In the genomic region with DNA sequence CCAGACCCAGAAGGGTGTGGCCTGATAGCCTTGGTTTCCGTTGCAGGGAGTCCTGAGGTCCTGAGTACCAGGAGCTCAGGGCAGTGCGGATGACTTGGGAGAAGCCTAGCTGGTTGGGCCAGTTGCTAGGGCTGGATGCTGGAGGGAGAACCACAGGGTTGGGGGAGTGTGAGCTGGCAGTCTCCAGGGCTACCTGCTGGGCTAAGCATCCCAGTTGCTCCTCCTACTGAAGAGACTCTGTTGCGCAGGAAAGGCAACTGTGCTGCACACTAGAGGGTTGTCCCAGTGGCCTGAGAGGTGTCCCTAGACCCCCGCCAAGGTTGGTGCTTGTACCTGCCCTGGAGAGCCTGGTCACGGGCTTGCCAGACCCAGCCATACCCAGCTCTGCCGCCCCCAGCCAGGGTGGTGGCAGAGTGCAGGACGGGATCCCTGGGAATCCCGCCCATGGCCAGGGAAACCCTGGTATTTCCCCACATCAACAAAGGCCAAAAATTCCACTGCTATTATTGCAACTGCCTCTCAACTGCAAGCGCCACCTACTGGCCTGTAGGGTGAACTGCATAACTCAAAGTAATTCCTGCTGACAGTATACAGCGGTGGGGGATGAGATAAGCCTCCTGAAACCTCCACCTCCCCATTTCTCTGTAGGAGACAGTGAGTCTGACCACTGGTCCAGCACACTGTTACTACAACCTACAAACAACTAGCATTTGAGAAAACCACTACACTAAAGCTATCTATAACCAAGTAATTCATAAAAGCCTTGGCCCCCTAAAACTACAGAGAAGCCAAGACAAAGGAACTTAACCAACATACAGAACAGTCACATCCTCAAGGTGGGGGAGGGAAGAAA, we compare ENCODE assay signal across 8 cellular contexts.
DNase-seq lines count a peak whose midpoint lies in the region; ATAC-seq and TF ChIP-seq lines count a peak whose summit lies in the region.

No MANE protein-coding gene starts in this region.

- CTCF ChIA-PET in WTC11 (lab: Charles Lee): interaction anchor here (0.7 to 1.9 kb wide), 21 partner anchors 9 to 530 kb away, joined by 3 to 9 read pairs (median 4); no protein-coding TSS in a partner anchor

- TF ChIP-seq CTCF in MM.1S (IDR thresholded peaks at IDR 0.05; ENCODE audit: low read length): peak; percentile 95
- TF ChIP-seq CTCF in WTC11 (IDR thresholded peaks at IDR 0.05): peak; percentile 87

- H3K36me3 ChIP-seq in MM.1S (replicated peaks; ENCODE audit: insufficient read depth, low read length): no peaks in the 10 kb centered on the region

- no peak overlapping the region for H3K9ac ChIP-seq in MM.1S (ENCODE audit: low read length)

- H3K9me3 ChIP-seq in MM.1S (replicated peaks; ENCODE audit: insufficient read depth, low read length): no peaks in the 10 kb centered on the region

- no peaks in the 10 kb centered on the region for H3F3A ChIP-seq in MM.1S (ENCODE audit: insufficient read depth, low read length)

- H3K36me3 Mint-ChIP-seq in WTC11: peaks cover 24% of the 10 kb centered on the region
- peaks cover 5% of the 10 kb centered on the region for H3K36me3 Mint-ChIP-seq in central memory CD8-positive, alpha-beta T cell (ENCODE audit: insufficient read depth)
- no peaks in the 10 kb centered on the region for H3K36me3 Mint-ChIP-seq in memory B cell
- no peaks in the 10 kb centered on the region for H3K36me3 Mint-ChIP-seq in stimulated activated memory B cell treated with anti-CD40 and anti-IgM and Interleukin-4, amounts not matched to agents 10 μg/mL and 1 μg/mL and 100 μg/mL, for 72 hours

- no peaks in the 10 kb centered on the region for H3K27me3 ChIP-seq in MM.1S (replicated peaks; ENCODE audit: insufficient read depth, low read length)

- H4K20me1 ChIP-seq in MM.1S (ENCODE audit: insufficient read depth, low read length): no peaks in the 10 kb centered on the region

- no peaks in the 10 kb centered on the region for H3K79me2 ChIP-seq in MM.1S (ENCODE audit: low read length)

- ATAC-seq in WTC11: peak; percentile 79
- ATAC-seq in central memory CD8-positive, alpha-beta T cell (replicated peaks; ENCODE audit: extremely low read depth, poor library complexity, severe bottlenecking): no peak
- peak; percentile 66 for ATAC-seq in memory B cell (ENCODE audit: low read depth)
- ATAC-seq in stimulated activated memory B cell treated with anti-CD40 and anti-IgM and Interleukin-4, amounts not matched to agents 10 μg/mL and 1 μg/mL and 100 μg/mL, for 72 hours: peak; percentile 60

- H3K4me1 Mint-ChIP-seq in WTC11 (peaks cover 41% of the 10 kb centered on the region), memory B cell (peaks cover 17% of the 10 kb centered on the region)
- peaks cover 6% of the 10 kb centered on the region for H3K4me1 Mint-ChIP-seq in central memory CD8-positive, alpha-beta T cell
- H3K4me1 Mint-ChIP-seq in stimulated activated memory B cell treated with anti-CD40 and anti-IgM and Interleukin-4, amounts not matched to agents 10 μg/mL and 1 μg/mL and 100 μg/mL, for 72 hours: peaks cover 26% of the 10 kb centered on the region

- no peaks in the 10 kb centered on the region for H3K9me2 ChIP-seq in MM.1S (replicated peaks; ENCODE audit: insufficient read depth, low read length)

- H3K4me3 ChIP-seq in MM.1S (ENCODE audit: low read length): no peak overlapping the region

- DNase-seq in NCI-H1436 (lab: John Stamatoyannopoulos, UW) (peak; percentile 30), NCI-H1436 treated with DMSO at 0.1 percent for 48 hours (lab: John Stamatoyannopoulos, UW) (no peak), H4 (ENCODE audit: low spot score) (peak; percentile 79), MM.1S (peak; percentile 43), WTC11 (ENCODE audit: low spot score) (peak; percentile 67), memory B cell (ENCODE audit: low spot score in 2 of 2) (peak; percentile 57 to 58)
- DNase-seq in central memory CD8-positive, alpha-beta T cell (ENCODE audit: low spot score in 2 of 2): peak; percentile 44 to 47

- H3K27ac Mint-ChIP-seq in WTC11 (peak overlapping the region; percentile 47; the same call in 1 of the 2 replicates), memory B cell (no peak overlapping the region)
- no peak overlapping the region for H3K27ac Mint-ChIP-seq in central memory CD8-positive, alpha-beta T cell (ENCODE audit: low read depth)
- no peak overlapping the region for H3K27ac Mint-ChIP-seq in stimulated activated memory B cell treated with anti-CD40 and anti-IgM and Interleukin-4, amounts not matched to agents 10 μg/mL and 1 μg/mL and 100 μg/mL, for 72 hours

- no peaks in the 10 kb centered on the region for H3K4me1 ChIP-seq in MM.1S (ENCODE audit: low read length)

- peaks cover 36% of the 10 kb centered on the region for H3K9me3 Mint-ChIP-seq in WTC11
- H3K9me3 Mint-ChIP-seq in central memory CD8-positive, alpha-beta T cell: no peaks in the 10 kb centered on the region
- H3K9me3 Mint-ChIP-seq in memory B cell: no peaks in the 10 kb centered on the region
- H3K9me3 Mint-ChIP-seq in stimulated activated memory B cell treated with anti-CD40 and anti-IgM and Interleukin-4, amounts not matched to agents 10 μg/mL and 1 μg/mL and 100 μg/mL, for 72 hours: no peaks in the 10 kb centered on the region

- H3K27me3 Mint-ChIP-seq in WTC11 (ENCODE audit: low read depth) (no peaks in the 10 kb centered on the region), memory B cell (peaks cover 12% of the 10 kb centered on the region)
- H3K27me3 Mint-ChIP-seq in central memory CD8-positive, alpha-beta T cell: peaks cover 47% of the 10 kb centered on the region
- peaks cover 37% of the 10 kb centered on the region for H3K27me3 Mint-ChIP-seq in stimulated activated memory B cell treated with anti-CD40 and anti-IgM and Interleukin-4, amounts not matched to agents 10 μg/mL and 1 μg/mL and 100 μg/mL, for 72 hours

- no peak overlapping the region for H3K4me2 ChIP-seq in MM.1S (ENCODE audit: low read depth, low read length)

- POLR2A ChIA-PET in WTC11 (lab: Charles Lee): no interaction called here

- no peak overlapping the region for H3K27ac ChIP-seq in MM.1S (ENCODE audit: low read length)

- H3K4me3 Mint-ChIP-seq in WTC11 (no peak overlapping the region), memory B cell (no peak overlapping the region)
- H3K4me3 Mint-ChIP-seq in central memory CD8-positive, alpha-beta T cell: no peak overlapping the region
- H3K4me3 Mint-ChIP-seq in stimulated activated memory B cell treated with anti-CD40 and anti-IgM and Interleukin-4, amounts not matched to agents 10 μg/mL and 1 μg/mL and 100 μg/mL, for 72 hours: no peak overlapping the region

- H2AFZ ChIP-seq in MM.1S (ENCODE audit: low read length): no peak overlapping the region

TF ChIP-seq in WTC11, 78 proteins besides CTCF, POLR2A, EP300 and RAD21:
- TF ChIP-seq TCF7 (CRISPR knock-in tag; IDR thresholded peaks at IDR 0.05; ENCODE audit: low read depth) (no peak), ZNF671 (CRISPR knock-in tag; IDR thresholded peaks at IDR 0.05) (no peak), OVOL2 (CRISPR knock-in tag; IDR thresholded peaks at IDR 0.05; ENCODE audit: borderline replicate concordance) (no peak)
- TF ChIP-seq, protein P1, sequence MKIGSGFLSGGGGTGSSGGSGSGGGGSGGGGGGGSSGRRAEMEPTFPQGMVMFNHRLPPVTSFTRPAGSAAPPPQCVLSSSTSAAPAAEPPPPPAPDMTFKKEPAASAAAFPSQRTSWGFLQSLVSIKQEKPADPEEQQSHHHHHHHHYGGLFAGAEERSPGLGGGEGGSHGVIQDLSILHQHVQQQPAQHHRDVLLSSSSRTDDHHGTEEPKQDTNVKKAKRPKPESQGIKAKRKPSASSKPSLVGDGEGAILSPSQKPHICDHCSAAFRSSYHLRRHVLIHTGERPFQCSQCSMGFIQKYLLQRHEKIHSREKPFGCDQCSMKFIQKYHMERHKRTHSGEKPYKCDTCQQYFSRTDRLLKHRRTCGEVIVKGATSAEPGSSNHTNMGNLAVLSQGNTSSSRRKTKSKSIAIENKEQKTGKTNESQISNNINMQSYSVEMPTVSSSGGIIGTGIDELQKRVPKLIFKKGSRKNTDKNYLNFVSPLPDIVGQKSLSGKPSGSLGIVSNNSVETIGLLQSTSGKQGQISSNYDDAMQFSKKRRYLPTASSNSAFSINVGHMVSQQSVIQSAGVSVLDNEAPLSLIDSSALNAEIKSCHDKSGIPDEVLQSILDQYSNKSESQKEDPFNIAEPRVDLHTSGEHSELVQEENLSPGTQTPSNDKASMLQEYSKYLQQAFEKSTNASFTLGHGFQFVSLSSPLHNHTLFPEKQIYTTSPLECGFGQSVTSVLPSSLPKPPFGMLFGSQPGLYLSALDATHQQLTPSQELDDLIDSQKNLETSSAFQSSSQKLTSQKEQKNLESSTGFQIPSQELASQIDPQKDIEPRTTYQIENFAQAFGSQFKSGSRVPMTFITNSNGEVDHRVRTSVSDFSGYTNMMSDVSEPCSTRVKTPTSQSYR (CRISPR knock-in tag; IDR thresholded peaks at IDR 0.05): no peak
